ENCODE assay signal across 8 cellular contexts in genomic region chr3:25664810-25665645, GRCh38. TPM values are rescaled to one million over a fixed set of nuclear protein-coding genes. Genes with fewer than 3 reads are reported as not detected.
DNase-seq lines count a peak whose midpoint lies in the region; ATAC-seq lines count a peak whose summit lies in the region.

TOP2B (minus strand) TSS chr3:25664907; CDS start chr3:25664297, 610 bp downstream.

- peak within 1 kb of the TSS; percentile 98 for H2BK15ac ChIP-seq in mesenchymal stem cell (ENCODE audit: low read depth, poor library complexity, severe bottlenecking)

- H3K23ac ChIP-seq in mesenchymal stem cell (ENCODE audit: low read length in 2 of 2), result peak within 1 kb of the TSS; percentile 60 to 90

- H2AK5ac ChIP-seq in mesenchymal stem cell (ENCODE audit: low read length, severe bottlenecking), result no peak within 1 kb of the TSS

- 1% methylated on average over 39 of the region's 43 CpGs for WGBS in mesenchymal stem cell

- peak within 1 kb of the TSS; percentile 98 for H4K91ac ChIP-seq in mesenchymal stem cell (ENCODE audit: low read length)

- H3K4ac ChIP-seq in mesenchymal stem cell (ENCODE audit: low read depth in 1 of 2, low read length in 2 of 2), result peak within 1 kb of the TSS; percentile 91 to 94

- H3K4me2 ChIP-seq in mesenchymal stem cell (ENCODE audit: low read length, poor library complexity, severe bottlenecking), result peak within 1 kb of the TSS; percentile 70

- no peaks in the 10 kb centered on the region for H3K79me1 ChIP-seq in mesenchymal stem cell (replicated peaks; ENCODE audit: low read length, poor library complexity, severe bottlenecking)

- H3K27me3 ChIP-seq in NT2/D1 (ENCODE audit: insufficient read depth, insufficient read length), result no peaks in the 10 kb centered on the region
- no peaks in the 10 kb centered on the region for H3K27me3 ChIP-seq in endocrine pancreas (ENCODE audit: control insufficient read depth, insufficient read depth, low read length)
- no peaks in the 10 kb centered on the region for H3K27me3 ChIP-seq in mesenchymal stem cell (ENCODE audit: control insufficient read depth in 1 of 2, insufficient read depth in 1 of 2, low read length in 2 of 2)

- no peaks in the 10 kb centered on the region for H3K4me1 ChIP-seq in NT2/D1 (ENCODE audit: insufficient read depth, insufficient read length)
- peaks cover 20% of the 10 kb centered on the region for H3K4me1 ChIP-seq in endocrine pancreas (ENCODE audit: control insufficient read depth, insufficient read depth, low read length)
- H3K4me1 ChIP-seq in mesenchymal stem cell (ENCODE audit: control insufficient read depth, insufficient read depth, low read depth, low read length), result no peaks in the 10 kb centered on the region

- peak within 1 kb of the TSS in 1 of 2 experiments; percentile 54 for H2BK12ac ChIP-seq in mesenchymal stem cell (ENCODE audit: low read length in 2 of 2)

- H4K8ac ChIP-seq in mesenchymal stem cell (ENCODE audit: low read length), result peak within 1 kb of the TSS; percentile 99

- H2BK120ac ChIP-seq in mesenchymal stem cell (ENCODE audit: low read depth, low read length), result peak within 1 kb of the TSS; percentile 95

- H3K18ac ChIP-seq in mesenchymal stem cell (ENCODE audit: low read depth in 1 of 2, low read length in 2 of 2), result peak within 1 kb of the TSS; percentile 95 to 98

- peak within 1 kb of the TSS; percentile 84 for H3K4me3 ChIP-seq in NT2/D1 (ENCODE audit: insufficient read length, low read depth)
- peak within 1 kb of the TSS; percentile 96 for H3K4me3 ChIP-seq in endocrine pancreas (ENCODE audit: control insufficient read depth, insufficient read depth, low read length)
- peak within 1 kb of the TSS; percentile 83 to 88 for H3K4me3 ChIP-seq in mesenchymal stem cell (ENCODE audit: insufficient read depth in 1 of 2, low read depth in 1 of 2, low read length in 2 of 2)

- peak within 1 kb of the TSS; percentile 86 for H3K27ac ChIP-seq in mesenchymal stem cell (ENCODE audit: low read length, poor library complexity, severe bottlenecking)

- H3K36me3 ChIP-seq in NT2/D1 (ENCODE audit: insufficient read depth, insufficient read length, low read length) (no peaks in the 10 kb centered on the region), endocrine pancreas (ENCODE audit: control insufficient read depth, insufficient read depth, low read length) (no peaks in the 10 kb centered on the region), mesenchymal stem cell (ENCODE audit: control insufficient read depth in 1 of 2, insufficient read depth in 2 of 2, low read depth in 1 of 2, low read length in 2 of 2) (no peaks in the 10 kb centered on the region)

- H3K14ac ChIP-seq in mesenchymal stem cell (ENCODE audit: low read length in 2 of 2), result peak within 1 kb of the TSS; percentile 74 to 91

- peak within 1 kb of the TSS; percentile 90 for H3K9ac ChIP-seq in NT2/D1 (ENCODE audit: insufficient read length, low read depth)
- H3K9ac ChIP-seq in endocrine pancreas (ENCODE audit: control insufficient read depth, insufficient read depth, low read length), result peak within 1 kb of the TSS; percentile 90
- H3K9ac ChIP-seq in mesenchymal stem cell (ENCODE audit: low read length), result peak within 1 kb of the TSS; percentile 90

- peak; percentile 87 for ATAC-seq in GM21381 (IDR thresholded peaks at IDR 0.05; ENCODE audit: unreplicated experiment)

- peak within 1 kb of the TSS; percentile 90 for H2AFZ ChIP-seq in mesenchymal stem cell (ENCODE audit: low read depth, low read length)

- H2BK5ac ChIP-seq in mesenchymal stem cell (ENCODE audit: low read depth, low read length, poor library complexity, severe bottlenecking), result peak within 1 kb of the TSS; percentile 31

- DNase-seq in COR-L47 (lab: John Stamatoyannopoulos, UW) (peak; percentile 65), HUDEP-2 (lab: John Stamatoyannopoulos, UW; ENCODE audit: unreplicated experiment in 76 of 76) (peak in 75 of 76 experiments; percentile 58 to 95 (median 90)), NT2/D1 (ENCODE audit: low read depth, low spot score) (peak; percentile 96), mesenchymal stem cell (peak; percentile 97)
- peak; percentile 83 for DNase-seq in activated CD8-positive, alpha-beta memory T cell treated with anti-CD3 and anti-CD28 coated beads, Interleukin-2, amount 50 U/mL, for 1 hour (ENCODE audit: extremely low read depth)
- peak; percentile 90 for DNase-seq in stimulated activated CD8-positive, alpha-beta memory T cell treated with anti-CD3 and anti-CD28 coated beads, Interleukin-12 subunit alpha, Interleukin-12 subunit beta, amount 100 ng/mL, for 4 hours (ENCODE audit: low read depth)

- H3K9me3 ChIP-seq in NT2/D1 (ENCODE audit: insufficient read depth, low read length), result no peaks in the 10 kb centered on the region
- no peaks in the 10 kb centered on the region for H3K9me3 ChIP-seq in endocrine pancreas (ENCODE audit: control insufficient read depth, low read length)
- no peaks in the 10 kb centered on the region for H3K9me3 ChIP-seq in mesenchymal stem cell (ENCODE audit: control insufficient read depth, low read length)

RNA-seq across cellular contexts. Expression of gene TOP2B, which starts in this region (rescaled TPM):
- polyA plus RNA-seq in mesenchymal stem cell (2013, experiment 1 of 2), result 58.8 TPM
- 60.0 TPM for polyA plus RNA-seq in mesenchymal stem cell (2013, experiment 2 of 2)

Comparison
In these comparisons a context has a peak if more than half of its experiments do, and no peak if none do; other contexts are left out.
1. Peak in every context shown above with its lines: DNase-seq, ATAC-seq, H3K4me3 ChIP-seq and H3K27ac ChIP-seq.